8 cellular contexts compared by ENCODE assay signal in the genomic region with DNA sequence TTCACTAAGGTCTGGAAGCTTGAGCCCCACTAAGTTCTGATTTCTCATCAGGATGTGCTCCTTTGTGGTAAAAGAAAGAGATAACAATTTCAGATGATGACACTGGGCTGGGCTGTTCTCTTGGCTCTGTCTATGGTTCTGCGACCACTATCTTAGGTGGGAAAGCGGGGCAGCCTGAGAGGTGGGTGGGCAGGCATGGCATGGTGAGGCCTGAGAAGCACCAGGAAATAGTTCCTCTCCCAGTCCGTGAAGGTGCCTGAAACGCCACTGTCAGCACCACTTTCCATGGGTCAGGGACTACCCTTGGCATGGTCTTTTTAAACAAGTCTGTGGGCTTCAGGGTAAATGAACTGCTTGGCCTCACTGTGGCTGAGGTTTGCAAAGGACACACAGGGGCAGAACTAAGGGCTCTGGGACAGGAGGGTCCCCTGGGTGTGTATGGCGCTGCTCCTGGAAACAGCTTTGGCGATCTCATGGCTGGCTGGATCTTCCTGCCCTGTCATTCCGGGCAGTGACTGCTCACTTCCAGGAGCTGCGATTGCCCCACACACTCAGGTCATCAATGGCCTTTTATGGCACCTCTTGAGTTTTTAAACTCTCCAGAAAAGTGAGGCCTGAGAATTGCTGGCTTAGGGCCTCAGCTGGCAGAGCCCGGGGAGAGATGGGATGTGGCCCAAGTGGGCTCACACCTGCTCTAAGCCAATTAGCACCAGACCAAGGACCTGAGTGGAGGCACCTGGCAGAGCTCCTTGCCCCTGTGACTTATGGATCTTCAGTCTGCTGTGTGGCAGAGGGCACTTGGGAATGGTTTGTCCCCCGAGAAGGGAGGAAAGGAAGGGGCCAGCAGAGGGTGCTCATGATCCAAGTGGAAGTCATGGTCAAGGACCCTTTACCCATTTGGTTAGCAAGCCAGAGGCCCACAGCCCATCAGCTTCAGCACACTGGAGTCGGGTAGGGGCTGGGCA. TPM values are rescaled to one million over a fixed set of nuclear protein-coding genes. Genes with fewer than 3 reads are reported as not detected.
A peak's percentile ranks its signal among the peaks of the same experiment; 100 is the strongest.
DNase-seq lines count a peak whose midpoint lies in the region; TF ChIP-seq lines count a peak whose summit lies in the region.

No MANE protein-coding gene starts in this region.

- peak; percentile 80 for TF ChIP-seq EP300 in esophagus muscularis mucosa (IDR thresholded peaks at IDR 0.05)

- peak; percentile 45 for DNase-seq in BE2C
- peak; percentile 68 for DNase-seq in GM13977 (ENCODE audit: low spot score)
- peak; percentile 36 to 50 for DNase-seq in SJCRH30
- DNase-seq in esophagus muscularis mucosa (ENCODE audit: extremely low spot score) = no peak
- DNase-seq in progenitor cell of endocrine pancreas (ENCODE audit: low spot score, unreplicated experiment) = no peak
- DNase-seq in NK-92 (lab: John Stamatoyannopoulos, UW; ENCODE audit: unreplicated experiment) = no peak
- DNase-seq in RPMI8226 = no peak
- DNase-seq in NCI-H2171 (lab: John Stamatoyannopoulos, UW) = no peak

- TF ChIP-seq POLR2A in esophagus muscularis mucosa (IDR thresholded peaks at IDR 0.05; ENCODE audit: low read depth) = no peak

- no peaks in the 10 kb centered on the region for H3K36me3 Mint-ChIP-seq in progenitor cell of endocrine pancreas (ENCODE audit: insufficient read depth)

- H3K27ac ChIP-seq in SJCRH30 (no peak overlapping the region), esophagus muscularis mucosa (replicated peaks in 1 of 4) (peak overlapping the region; percentile 80 to 89 (median 86))

- no peaks in the 10 kb centered on the region for H3K36me3 ChIP-seq in BE2C
- H3K36me3 ChIP-seq in SJCRH30 = no peaks in the 10 kb centered on the region
- H3K36me3 ChIP-seq in esophagus muscularis mucosa = peaks cover 0 to 49% (median 32%) of the 10 kb centered on the region in 4 donors

- H3K4me3 ChIP-seq in BE2C (ENCODE audit: low read depth, low read length) (no peak overlapping the region), SJCRH30 (no peak overlapping the region), esophagus muscularis mucosa (no peak overlapping the region)

- H3K4me1 ChIP-seq in BE2C (no peaks in the 10 kb centered on the region), SJCRH30 (no peaks in the 10 kb centered on the region), esophagus muscularis mucosa (peaks cover 22 to 78% (median 63%) of the 10 kb centered on the region in 4 donors)

- H3K4me1 Mint-ChIP-seq in progenitor cell of endocrine pancreas (ENCODE audit: low read depth) = no peaks in the 10 kb centered on the region

- 69% methylated on average over 10 of the region's 11 CpGs for WGBS in esophagus muscularis mucosa

- H3K9me3 Mint-ChIP-seq in progenitor cell of endocrine pancreas (ENCODE audit: low read depth) = no peaks in the 10 kb centered on the region

- in situ Hi-C loops in GM13977 (cut with MboI; ENCODE audit: low pct_unique_long_range_greater_than_20kb, low sequenced_read_pairs, unreplicated experiment) = no loop called here

- intact Hi-C loops in esophagus muscularis mucosa (cut with DNase I) = loop anchor here (10.0 kb wide), 1 partner anchor 71 kb away; a partner anchor contains a TSS

- H3K9me3 ChIP-seq in BE2C = no peaks in the 10 kb centered on the region
- H3K9me3 ChIP-seq in SJCRH30 (replicated peaks) = no peaks in the 10 kb centered on the region
- H3K9me3 ChIP-seq in esophagus muscularis mucosa = no peaks in the 10 kb centered on the region

- H3K27me3 Mint-ChIP-seq in progenitor cell of endocrine pancreas = no peaks in the 10 kb centered on the region

- peak; percentile 47 for TF ChIP-seq CTCF in BE2C (IDR thresholded peaks at IDR 0.05; ENCODE audit: low read depth, low read length)
- TF ChIP-seq CTCF in GM13977 (IDR thresholded peaks at IDR 0.05; ENCODE audit: extremely low read depth, insufficient read depth, missing control alignments) = peak; percentile 62
- peak; percentile 47 to 64 (median 55) for TF ChIP-seq CTCF in esophagus muscularis mucosa (IDR thresholded peaks at IDR 0.05)
- TF ChIP-seq CTCF in progenitor cell of endocrine pancreas (IDR thresholded peaks at IDR 0.05; ENCODE audit: unreplicated experiment) = peak; percentile 42

- no peak overlapping the region for H3K27ac Mint-ChIP-seq in progenitor cell of endocrine pancreas

- H3K4me3 Mint-ChIP-seq in progenitor cell of endocrine pancreas (ENCODE audit: low read depth) = no peak overlapping the region

- H3K27me3 ChIP-seq in BE2C (no peaks in the 10 kb centered on the region), SJCRH30 (peaks cover 17% of the 10 kb centered on the region; the same call in 1 of the 2 replicates), esophagus muscularis mucosa (no peaks in the 10 kb centered on the region)

RNA-seq across cellular contexts. Expression of a gene that starts 55.6 kb away (rescaled TPM):
- not detected for polyA plus RNA-seq in BE2C (2012; ENCODE audit: insufficient read depth, insufficient read length, low read depth)
- total RNA-seq in SJCRH30 (2014; rRNA removed; shearing (Covaris generic)) = not detected in 2 replicates
- total RNA-seq in esophagus muscularis mucosa (100 to 1,000 TPM in 1 of 4 donors, 10 to 100 TPM in 3; 59.5 to 150 (median 74.3) TPM), progenitor cell of endocrine pancreas (not detected in 2 replicates)

Comparison
In these comparisons a context has a peak if more than half of its experiments do, and no peak if none do; other contexts are left out.
1. DNase-seq: peak in BE2C (single experiment), GM13977 (single experiment) and SJCRH30 (2 of 2); none in esophagus muscularis mucosa (single experiment), progenitor cell of endocrine pancreas (single experiment), NK-92 (single experiment), RPMI8226 (single experiment) and NCI-H2171 (single experiment).
2. RNA of a gene that starts 55.6 kb away (total RNA-seq): 59.5 to 150 TPM in esophagus muscularis mucosa; not detected in progenitor cell of endocrine pancreas and not detected in SJCRH30; every median in the first group is over 10 times any median in the second.
3. Peak in every context shown above with its lines, with median percentiles within 50 percentile points of each other: CTCF ChIP-seq.